ENCODE assay signal across 22 cellular contexts in the genomic region with DNA sequence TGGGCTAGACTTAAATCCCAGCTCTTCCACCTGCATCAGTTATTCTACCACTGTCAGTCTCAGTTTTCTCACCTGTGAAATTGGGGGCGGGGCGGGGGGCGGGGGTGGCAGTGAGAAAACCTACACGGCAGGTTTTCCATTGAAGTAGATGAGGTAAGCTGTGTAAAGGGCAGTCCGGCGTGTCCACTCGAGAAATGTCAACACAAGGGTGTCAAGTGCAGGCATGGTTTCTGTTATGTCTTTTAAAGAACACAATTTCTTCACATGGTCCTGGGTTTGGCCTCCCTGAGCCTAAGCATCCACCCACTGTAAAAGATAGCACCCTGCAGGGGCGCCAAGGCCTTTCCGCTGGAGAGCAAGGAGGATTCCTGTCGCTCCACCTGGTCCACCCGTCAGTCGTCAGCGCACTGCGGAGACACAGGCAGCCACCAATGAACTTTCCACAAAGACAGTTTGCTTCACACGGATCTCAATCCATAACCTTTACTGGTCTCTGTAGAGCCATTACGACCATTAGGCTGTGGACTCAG.
"Had no signal": no experiment of that assay in that cellular context is flagged by ENCODE, and none has a peak within 500 bp of the region (broad histone marks: within the 10 kb centered on the region; RNA-seq: fewer than 3 reads in every experiment).

No MANE protein-coding gene starts in this region.

- H3K4me1 ChIP-seq: prostate gland had no signal

- DNase-seq: activated B cell treated with CpG ODN at 0.5 μM for 24 hours; activated CD4-positive, alpha-beta T cell treated with anti-CD3 and anti-CD28 coated beads for 4 hours; activated CD4-positive, alpha-beta T cell treated with anti-CD3 and anti-CD28 coated beads, Interleukin-2, amount 50 U/mL, for 48 hours; activated effector memory CD4-positive, alpha-beta T cell treated with Interleukin-2 at 50 U/mL for 16 hours; activated naive CD4-positive, alpha-beta T cell treated with anti-CD3 and anti-CD28 coated beads, Interleukin-2, amount 50 U/mL, for 16 hours; activated naive CD8-positive, alpha-beta T cell treated with anti-CD3 and anti-CD28 coated beads, Interleukin-2, amount 50 U/mL, for 24 hours; activated T-cell treated with anti-CD3 and anti-CD28 coated beads, Interleukin-2, amount 50 U/mL, for 72 hours; cortex of kidney; erythroblast; foreskin fibroblast; ovary; stimulated activated CD4-positive, alpha-beta T cell treated with anti-CD3 and anti-CD28 coated beads, Interleukin-4, amount 100 ng/mL, for 24 hours; stimulated activated naive CD4-positive, alpha-beta T cell treated with Interleukin-2 at 50 U/mL for 16 hours; T1000 had no signal

- H3K36me3 ChIP-seq: cardiac muscle cell, neutrophil, ovary, prostate gland, thoracic aorta, upper lobe of left lung had no signal

- H3K9me3 Mint-ChIP-seq: activated B cell treated with CpG ODN at 0.5 μM for 24 hours; activated naive CD8-positive, alpha-beta T cell treated with anti-CD3 and anti-CD28 coated beads, Interleukin-2, amount 50 U/mL, for 24 hours; activated T-cell treated with anti-CD3 and anti-CD28 coated beads, Interleukin-2, amount 50 U/mL, for 72 hours; memory B cell; nephron; T-helper 1 cell treated with Interleukin-12 subunit alpha and Interleukin-12 subunit beta and Interleukin-4 antibody, amounts not matched to agents 30 μg/mL and 1 μg/mL, for 36 hours had no signal

- H3K9me3 ChIP-seq: neutrophil, ovary, prostate gland, thoracic aorta, upper lobe of left lung had no signal

- H3K27ac ChIP-seq: cardiac muscle cell, neutrophil, ovary, prostate gland, thoracic aorta, upper lobe of left lung had no signal

- H3K27me3 ChIP-seq: ovary, upper lobe of left lung had no signal

- ATAC-seq: activated naive CD8-positive, alpha-beta T cell treated with anti-CD3 and anti-CD28 coated beads, Interleukin-2, amount 50 U/mL, for 24 hours; activated T-cell treated with anti-CD3 and anti-CD28 coated beads, Interleukin-2, amount 50 U/mL, for 72 hours had no signal

- H3K4me1 Mint-ChIP-seq: activated B cell treated with CpG ODN at 0.5 μM for 24 hours, nephron had no signal

- H3K4me3 ChIP-seq: cardiac muscle cell, ovary, prostate gland, thoracic aorta, upper lobe of left lung had no signal

- H3K27ac Mint-ChIP-seq: activated B cell treated with CpG ODN at 0.5 μM for 24 hours; activated naive CD8-positive, alpha-beta T cell treated with anti-CD3 and anti-CD28 coated beads, Interleukin-2, amount 50 U/mL, for 24 hours; activated T-cell treated with anti-CD3 and anti-CD28 coated beads, Interleukin-2, amount 50 U/mL, for 72 hours; memory B cell; nephron; T-helper 1 cell treated with Interleukin-12 subunit alpha and Interleukin-12 subunit beta and Interleukin-4 antibody, amounts not matched to agents 30 μg/mL and 1 μg/mL, for 36 hours had no signal

- H3K36me3 Mint-ChIP-seq: memory B cell had no signal

- H3K4me3 Mint-ChIP-seq: activated B cell treated with CpG ODN at 0.5 μM for 24 hours; activated naive CD8-positive, alpha-beta T cell treated with anti-CD3 and anti-CD28 coated beads, Interleukin-2, amount 50 U/mL, for 24 hours; activated T-cell treated with anti-CD3 and anti-CD28 coated beads, Interleukin-2, amount 50 U/mL, for 72 hours; memory B cell; nephron; T-helper 1 cell treated with Interleukin-12 subunit alpha and Interleukin-12 subunit beta and Interleukin-4 antibody, amounts not matched to agents 30 μg/mL and 1 μg/mL, for 36 hours had no signal
